ENCODE assay signal across 17 cellular contexts in the genomic region with DNA sequence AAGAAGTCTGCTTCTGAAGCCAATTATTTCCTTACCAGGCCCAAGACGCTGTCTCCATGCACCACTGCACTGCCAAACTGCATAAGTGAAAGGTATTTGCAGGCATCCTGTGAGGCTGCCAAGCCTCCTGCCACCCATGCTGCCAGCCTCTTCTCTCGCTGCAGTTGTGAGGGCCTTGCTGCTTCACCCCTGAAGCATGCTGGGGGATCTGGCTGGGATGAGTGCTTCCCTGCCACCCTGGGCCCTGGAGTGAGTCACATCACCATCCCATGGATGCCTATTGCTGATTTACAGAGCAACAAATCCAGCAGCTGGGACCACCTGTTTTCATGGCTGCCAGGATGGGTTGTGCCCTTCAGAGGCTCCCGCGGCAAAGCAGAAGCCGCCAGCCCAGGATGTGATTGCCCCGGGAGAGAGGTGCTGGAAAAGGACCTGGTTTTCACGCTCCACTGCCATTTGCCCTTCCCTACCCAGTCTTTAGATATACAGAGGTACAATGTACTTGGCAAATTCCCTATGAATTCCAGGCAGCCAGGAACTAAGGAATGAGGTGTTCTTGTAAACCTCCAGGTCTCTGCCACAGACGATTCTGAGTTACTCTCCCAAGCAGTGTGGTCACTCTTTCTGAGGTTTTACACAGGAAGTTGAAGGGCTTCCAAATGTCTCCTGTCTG. TPM values are rescaled to one million over a fixed set of nuclear protein-coding genes. Genes with fewer than 3 reads are reported as not detected.
DNase-seq lines count a peak whose midpoint lies in the region.
"Had no signal": no experiment of that assay in that cellular context is flagged by ENCODE, and none has a peak within 500 bp of the region (broad histone marks: within the 10 kb centered on the region; RNA-seq: fewer than 3 reads in every experiment).

No MANE protein-coding gene starts in this region.

- DNase-seq in LHCN-M2 (ENCODE audit: low read depth) (peak; percentile 56), astrocyte of the hippocampus (ENCODE audit: low read depth, low spot score) (peak; percentile 77), kidney tubule cell (ENCODE audit: low spot score) (peak; percentile 87), superior temporal gyrus (ENCODE audit: extremely low spot score) (peak; percentile 10), NCI-H146 treated with DMSO at 0.1 percent for 48 hours (lab: John Stamatoyannopoulos, UW; ENCODE audit: unreplicated experiment) (no peak), cortex of kidney (lab: John Stamatoyannopoulos, UW) (no peak)
- DNase-seq in activated CD4-positive, CD25-positive, alpha-beta regulatory T cell (lab: John Stamatoyannopoulos, UW) = no peak
- DNase-seq: activated CD4-positive, alpha-beta T cell treated with anti-CD3 and anti-CD28 coated beads, Interleukin-2, amount 50 U/mL, for 4 hours; amniotic stem cell; CD4-positive, alpha-beta T cell; kidney; NCI-H1436 treated with DMSO at 0.1 percent for 48 hours; NCI-H69; right cardiac atrium; stimulated activated naive CD8-positive, alpha-beta T cell treated with anti-CD3 and anti-CD28 coated beads, Interleukin-15, Interleukin-2, amounts not matched to agents 100 U/mL and 50 U/mL, for 24 hours had no signal

RNA-seq across cellular contexts. Expression of gene PTCHD1, which starts 41.5 kb away (rescaled TPM):
- not detected in 2 replicates for total RNA-seq in LHCN-M2 (2014; rRNA removed)
- polyA plus RNA-seq in LHCN-M2 (2012) = not detected
- total RNA-seq: CD4-positive, alpha-beta T cell; T-helper 2 cell treated with Interferon-gamma antibody and Interleukin-4, amounts not matched to agents 100 ng/mL and 5 ng/mL, for 36 hours had no signal
- polyA plus RNA-seq: IgD-negative memory B cell had no signal

Comparison
In these comparisons a context has a peak if more than half of its experiments do, and no peak if none do; other contexts are left out.
1. DNase-seq: peak in LHCN-M2 (single experiment), astrocyte of the hippocampus (single experiment), kidney tubule cell (single experiment) and superior temporal gyrus (single experiment); none in NCI-H146 treated with DMSO at 0.1 percent for 48 hours (single experiment), activated CD4-positive, CD25-positive, alpha-beta regulatory T cell (0 of 4) and cortex of kidney (single experiment).